ENCODE assay signal across 1 cellular context in the genomic region with DNA sequence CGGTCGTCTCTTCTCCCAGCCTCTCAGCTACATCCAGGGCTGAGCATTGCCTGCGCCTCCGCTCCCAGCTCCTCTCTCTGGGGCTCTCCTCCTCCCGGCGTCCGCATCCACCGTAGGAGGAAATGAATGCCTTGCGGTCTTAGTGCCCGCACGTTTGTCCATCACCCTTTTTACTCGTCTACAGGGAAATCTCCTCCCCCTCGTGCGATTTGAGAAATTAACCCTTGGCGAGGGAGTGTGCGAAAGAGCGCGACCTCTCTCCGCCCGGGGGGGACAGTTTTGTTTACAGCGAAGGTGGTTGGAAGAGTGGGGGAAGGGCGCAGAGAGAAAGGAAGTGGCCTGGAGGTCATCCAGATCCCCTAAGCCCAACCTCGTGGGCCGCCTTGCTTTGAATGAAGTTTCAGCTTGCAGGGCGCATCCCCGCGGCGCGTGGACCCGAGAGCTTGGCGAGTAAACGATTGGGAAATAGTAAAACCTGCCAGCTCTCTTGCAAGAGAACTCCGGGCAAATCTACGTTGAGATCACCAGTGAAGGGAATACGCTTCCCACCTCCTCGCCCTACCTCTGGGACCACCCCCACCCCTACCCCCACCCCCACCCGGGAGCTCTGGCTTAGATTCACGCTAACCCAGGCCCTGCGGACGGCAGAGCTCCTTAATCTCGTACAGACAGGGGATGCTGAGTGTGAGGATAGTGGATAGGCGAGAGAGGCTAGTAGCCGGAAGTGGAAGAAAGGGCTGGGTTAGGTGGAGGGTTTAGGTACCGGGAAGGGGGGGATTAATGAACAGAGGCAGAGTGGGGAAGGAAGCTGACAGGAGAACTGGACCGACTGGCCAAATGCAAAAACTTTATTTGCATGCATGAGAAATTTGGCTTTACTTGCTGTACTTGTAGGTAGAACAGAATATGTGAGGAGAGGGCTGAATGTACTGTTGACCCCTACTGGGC.
TF ChIP-seq lines count a peak whose summit lies in the region.

A gene with protein sequence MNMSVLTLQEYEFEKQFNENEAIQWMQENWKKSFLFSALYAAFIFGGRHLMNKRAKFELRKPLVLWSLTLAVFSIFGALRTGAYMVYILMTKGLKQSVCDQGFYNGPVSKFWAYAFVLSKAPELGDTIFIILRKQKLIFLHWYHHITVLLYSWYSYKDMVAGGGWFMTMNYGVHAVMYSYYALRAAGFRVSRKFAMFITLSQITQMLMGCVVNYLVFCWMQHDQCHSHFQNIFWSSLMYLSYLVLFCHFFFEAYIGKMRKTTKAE (minus strand): TSS at position 144 of the 948 bp plus-strand sequence. CDS start 280 bp downstream, outside the sequence.

TF ChIP-seq in neural cell, 6 proteins besides CTCF, POLR2A, EP300 and RAD21 (continued from another document):
- TF ChIP-seq, protein P1, sequence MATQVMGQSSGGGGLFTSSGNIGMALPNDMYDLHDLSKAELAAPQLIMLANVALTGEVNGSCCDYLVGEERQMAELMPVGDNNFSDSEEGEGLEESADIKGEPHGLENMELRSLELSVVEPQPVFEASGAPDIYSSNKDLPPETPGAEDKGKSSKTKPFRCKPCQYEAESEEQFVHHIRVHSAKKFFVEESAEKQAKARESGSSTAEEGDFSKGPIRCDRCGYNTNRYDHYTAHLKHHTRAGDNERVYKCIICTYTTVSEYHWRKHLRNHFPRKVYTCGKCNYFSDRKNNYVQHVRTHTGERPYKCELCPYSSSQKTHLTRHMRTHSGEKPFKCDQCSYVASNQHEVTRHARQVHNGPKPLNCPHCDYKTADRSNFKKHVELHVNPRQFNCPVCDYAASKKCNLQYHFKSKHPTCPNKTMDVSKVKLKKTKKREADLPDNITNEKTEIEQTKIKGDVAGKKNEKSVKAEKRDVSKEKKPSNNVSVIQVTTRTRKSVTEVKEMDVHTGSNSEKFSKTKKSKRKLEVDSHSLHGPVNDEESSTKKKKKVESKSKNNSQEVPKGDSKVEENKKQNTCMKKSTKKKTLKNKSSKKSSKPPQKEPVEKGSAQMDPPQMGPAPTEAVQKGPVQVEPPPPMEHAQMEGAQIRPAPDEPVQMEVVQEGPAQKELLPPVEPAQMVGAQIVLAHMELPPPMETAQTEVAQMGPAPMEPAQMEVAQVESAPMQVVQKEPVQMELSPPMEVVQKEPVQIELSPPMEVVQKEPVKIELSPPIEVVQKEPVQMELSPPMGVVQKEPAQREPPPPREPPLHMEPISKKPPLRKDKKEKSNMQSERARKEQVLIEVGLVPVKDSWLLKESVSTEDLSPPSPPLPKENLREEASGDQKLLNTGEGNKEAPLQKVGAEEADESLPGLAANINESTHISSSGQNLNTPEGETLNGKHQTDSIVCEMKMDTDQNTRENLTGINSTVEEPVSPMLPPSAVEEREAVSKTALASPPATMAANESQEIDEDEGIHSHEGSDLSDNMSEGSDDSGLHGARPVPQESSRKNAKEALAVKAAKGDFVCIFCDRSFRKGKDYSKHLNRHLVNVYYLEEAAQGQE (IDR thresholded peaks at IDR 0.05; ENCODE audit: borderline replicate concordance): no peak
- no peak for TF ChIP-seq EZH2 (IDR thresholded peaks at IDR 0.05; ENCODE audit: borderline replicate concordance, insufficient read depth, low read length, poor library complexity, severe bottlenecking)
